ENCODE assay signal across 14 cellular contexts in the genomic region with DNA sequence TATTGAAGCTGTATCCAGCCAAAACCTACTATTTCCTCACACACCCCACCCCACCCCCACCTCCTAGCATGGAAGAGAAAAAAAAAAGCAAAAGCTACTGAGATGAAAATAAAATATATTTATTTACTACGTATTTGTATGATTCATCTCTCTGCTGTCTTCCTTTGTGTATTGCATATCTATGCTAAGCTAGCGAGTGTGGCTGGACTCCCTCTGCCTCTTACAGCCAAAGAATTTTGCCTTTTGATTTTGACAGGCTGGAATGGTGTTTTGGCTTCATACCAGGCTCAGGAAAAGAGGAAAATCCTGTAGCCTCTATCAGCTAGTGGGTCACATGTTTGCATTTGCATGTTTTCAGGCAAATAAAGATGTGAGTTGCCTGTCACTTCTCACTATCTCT.
DNase-seq lines count a peak whose midpoint lies in the region; ATAC-seq and TF ChIP-seq lines count a peak whose summit lies in the region.
"Had no signal": no experiment of that assay in that cellular context is flagged by ENCODE, and none has a peak within 500 bp of the region (broad histone marks: within the 10 kb centered on the region; RNA-seq: fewer than 3 reads in every experiment).

No MANE protein-coding gene starts in this region.

- no peaks in the 10 kb centered on the region for H3K27me3 ChIP-seq in ACC112 (ENCODE audit: insufficient read depth, low read length)

- H3K79me2 ChIP-seq in ACC112 (ENCODE audit: control insufficient read depth, insufficient read depth, low read length, unreplicated experiment) = peaks cover 74% of the 10 kb centered on the region

- peak; percentile 76 for DNase-seq in fibroblast of gingiva (ENCODE audit: low read depth)
- no peak for DNase-seq in activated gamma-delta T cell treated with Interleukin-2 at 50 U/mL for 16 hours
- no peak for DNase-seq in NOMO-1 treated with dmso at 0.1 percent for 144 hours (lab: John Stamatoyannopoulos, UW; ENCODE audit: unreplicated experiment)
- no peak for DNase-seq in head of caudate nucleus
- DNase-seq in stimulated activated naive B cell treated with anti-CD40 and anti-IgM and Interleukin-4, amounts not matched to agents 10 μg/mL and 1 μg/mL and 100 μg/mL, for 72 hours = no peak
- DNase-seq: activated CD4-positive, alpha-beta T cell treated with anti-CD3 and anti-CD28 coated beads, Interleukin-2, amount 50 U/mL, for 1 hour; SHP77 had no signal

- H3K4me3 ChIP-seq in ACC112 (ENCODE audit: low read depth, low read length) (peak overlapping the region; percentile 75), WI38 (ENCODE audit: low read depth, low read length) (peak overlapping the region; percentile 89)
- H3K4me3 ChIP-seq: A549, K562 had no signal

- H3K4me1 Mint-ChIP-seq in nephron = peaks cover 8% of the 10 kb centered on the region
- peaks cover 5 to 15% of the 10 kb centered on the region in 2 donors for H3K4me1 Mint-ChIP-seq in stimulated activated naive B cell treated with anti-CD40 and anti-IgM and Interleukin-4, amounts not matched to agents 10 μg/mL and 1 μg/mL and 100 μg/mL, for 72 hours

- no peak overlapping the region for H2AFZ ChIP-seq in ACC112 (ENCODE audit: low read length, unreplicated experiment)

- H3K27ac Mint-ChIP-seq in nephron = no peak overlapping the region
- H3K27ac Mint-ChIP-seq in stimulated activated naive B cell treated with anti-CD40 and anti-IgM and Interleukin-4, amounts not matched to agents 10 μg/mL and 1 μg/mL and 100 μg/mL, for 72 hours = no peak overlapping the region
- H3K27ac Mint-ChIP-seq: activated naive CD4-positive, alpha-beta T cell treated with anti-CD3 and anti-CD28 coated beads, Interleukin-2, amount 50 U/mL, for 72 hours had no signal

- H3K27ac ChIP-seq in ACC112 (ENCODE audit: low read depth, low read length) = peak overlapping the region; percentile 89
- H3K27ac ChIP-seq: A549 had no signal

- intact Hi-C loops in head of caudate nucleus (cut with DNase I) = loop anchor here (5.0 to 10.0 kb wide), 2 partner anchors 84 to 121 kb away; no protein-coding TSS in a partner anchor

- H3K4me1 ChIP-seq in ACC112 (ENCODE audit: control insufficient read depth, insufficient read depth, low read length, unreplicated experiment) = peaks cover 28% of the 10 kb centered on the region

- peaks cover 33% of the 10 kb centered on the region for H3K36me3 ChIP-seq in ACC112 (ENCODE audit: insufficient read depth, low read length)

- TF ChIP-seq CTCF in WI38 (IDR thresholded peaks at IDR 0.05; ENCODE audit: low read depth, low read length) = no peak
- no peak for TF ChIP-seq CTCF in nephron (IDR thresholded peaks at IDR 0.05; ENCODE audit: unreplicated experiment in 3 of 3)

- H3K4me3 Mint-ChIP-seq in nephron = peak overlapping the region in 2 of 3 experiments; percentile 66 to 93
- no peak overlapping the region for H3K4me3 Mint-ChIP-seq in stimulated activated naive B cell treated with anti-CD40 and anti-IgM and Interleukin-4, amounts not matched to agents 10 μg/mL and 1 μg/mL and 100 μg/mL, for 72 hours

- H3K9me3 Mint-ChIP-seq in nephron = no peaks in the 10 kb centered on the region
- H3K9me3 Mint-ChIP-seq in stimulated activated naive B cell treated with anti-CD40 and anti-IgM and Interleukin-4, amounts not matched to agents 10 μg/mL and 1 μg/mL and 100 μg/mL, for 72 hours = peaks cover 0 to 4% of the 10 kb centered on the region in 2 donors
- H3K9me3 Mint-ChIP-seq: activated naive CD4-positive, alpha-beta T cell treated with anti-CD3 and anti-CD28 coated beads, Interleukin-2, amount 50 U/mL, for 72 hours had no signal

- H3K36me3 Mint-ChIP-seq in nephron (ENCODE audit: low read depth) = no peaks in the 10 kb centered on the region
- no peaks in the 10 kb centered on the region for H3K36me3 Mint-ChIP-seq in stimulated activated naive B cell treated with anti-CD40 and anti-IgM and Interleukin-4, amounts not matched to agents 10 μg/mL and 1 μg/mL and 100 μg/mL, for 72 hours

- no peak for ATAC-seq in stimulated activated naive B cell treated with anti-CD40 and anti-IgM and Interleukin-4, amounts not matched to agents 10 μg/mL and 1 μg/mL and 100 μg/mL, for 72 hours (replicated peaks)
- ATAC-seq: A549; activated naive CD4-positive, alpha-beta T cell treated with anti-CD3 and anti-CD28 coated beads, Interleukin-2, amount 50 U/mL, for 72 hours; esophagus mucosa; K562 had no signal

- peaks cover 36% of the 10 kb centered on the region for H3K27me3 Mint-ChIP-seq in nephron (ENCODE audit: low read depth)
- H3K27me3 Mint-ChIP-seq in stimulated activated naive B cell treated with anti-CD40 and anti-IgM and Interleukin-4, amounts not matched to agents 10 μg/mL and 1 μg/mL and 100 μg/mL, for 72 hours = peaks cover 37 to 40% of the 10 kb centered on the region in 2 donors

Comparison
In these comparisons a context has a peak if more than half of its experiments do, and no peak if none do; other contexts are left out.
1. H3K4me3 Mint-ChIP-seq: peak in nephron (2 of 3); none in stimulated activated naive B cell treated with anti-CD40 and anti-IgM and Interleukin-4, amounts not matched to agents 10 μg/mL and 1 μg/mL and 100 μg/mL, for 72 hours (0 of 2).